Comparison of ENCODE assay signal across 1 cellular context in genomic region chr7:982511-983181, GRCh38.
TF ChIP-seq lines count a peak whose summit lies in the region.

Gene CYP2W1 (plus strand): TSS chr7:983181. CDS start chr7:983212, 31 bp downstream.

TF ChIP-seq in HEK293, 187 proteins besides CTCF, POLR2A, EP300 and RAD21:
- TF ChIP-seq KLF16 (tag by site-specific recombination; IDR thresholded peaks at IDR 0.05) = no peak
- no peak for TF ChIP-seq PATZ1 (tag by site-specific recombination; IDR thresholded peaks at IDR 0.05)
- TF ChIP-seq SP2 (tag by site-specific recombination; IDR thresholded peaks at IDR 0.05) = no peak
- peak; percentile 62 for TF ChIP-seq ZIC2 (tag by site-specific recombination; IDR thresholded peaks at IDR 0.05)
- no peak for TF ChIP-seq GLIS1 (tag by site-specific recombination; IDR thresholded peaks at IDR 0.05)
- TF ChIP-seq ZXDB (tag by site-specific recombination; IDR thresholded peaks at IDR 0.05) = no peak
